ENCODE assay signal across 8 cellular contexts in genomic region chr5:180830253-180831138, GRCh38. TPM values are rescaled to one million over a fixed set of nuclear protein-coding genes. Genes with fewer than 3 reads are reported as not detected.
DNase-seq lines count a peak whose midpoint lies in the region; ATAC-seq and TF ChIP-seq lines count a peak whose summit lies in the region.

No MANE protein-coding gene starts in this region.

- peak overlapping the region; percentile 96 for H3K9ac ChIP-seq in fibroblast of lung (ENCODE audit: insufficient read depth, low read length)
- H3K9ac ChIP-seq in neural cell (ENCODE audit: low read length): peak overlapping the region; percentile 55

- no peaks in the 10 kb centered on the region for H3K27me3 ChIP-seq in fibroblast of lung (ENCODE audit: control insufficient read depth, insufficient read depth, low read length)
- peaks cover 10% of the 10 kb centered on the region for H3K27me3 ChIP-seq in neural cell (ENCODE audit: insufficient read depth, low read depth, low read length)

- TF ChIP-seq CTCF in fibroblast of lung (conservative IDR thresholded peaks at IDR 0.05 in 1 of 2, IDR thresholded peaks at IDR 0.05 in 1 of 2; ENCODE audit: low read depth in 1 of 2, low read length in 2 of 2) (no peak), neural cell (IDR thresholded peaks at IDR 0.05; ENCODE audit: poor library complexity, severe bottlenecking) (no peak)

- peak; percentile 68 for DNase-seq in NK-92 treated with Interleukin-12 subunit alpha and Interleukin-12 subunit beta, amount 100 ng/mL, for 24 hours (lab: John Stamatoyannopoulos, UW)
- DNase-seq in NK-92 (lab: John Stamatoyannopoulos, UW; ENCODE audit: unreplicated experiment) (no peak), NCI-H774 (lab: John Stamatoyannopoulos, UW) (peak; percentile 53), fibroblast of lung (ENCODE audit: low read depth in 2 of 2) (peak in 1 of 2 donors; percentile 49), superior temporal gyrus (ENCODE audit: extremely low spot score) (peak; percentile 63)
- DNase-seq in activated T-cell treated with anti-CD3 and anti-CD28 coated beads, Interleukin-2, amount 50 U/mL, for 48 hours: peak; percentile 78 to 80

- peak; percentile 45 for ATAC-seq in HG02973 (IDR thresholded peaks at IDR 0.05; ENCODE audit: unreplicated experiment)

- no peak for TF ChIP-seq RAD21 in neural cell (conservative IDR thresholded peaks at IDR 0.05)

- H3K9me3 ChIP-seq in fibroblast of lung (ENCODE audit: control insufficient read depth, insufficient read depth, low read depth, low read length) (no peaks in the 10 kb centered on the region), neural cell (ENCODE audit: low read length) (no peaks in the 10 kb centered on the region)

- H3K27ac ChIP-seq in fibroblast of lung (ENCODE audit: insufficient read depth, low read length): peak overlapping the region; percentile 92
- H3K27ac ChIP-seq in neural cell (ENCODE audit: low read length): no peak overlapping the region

- H3K79me2 ChIP-seq in fibroblast of lung (ENCODE audit: control insufficient read depth, insufficient read depth, low read length) (peaks cover 9% of the 10 kb centered on the region), neural cell (replicated peaks; ENCODE audit: insufficient read depth, low read length) (no peaks in the 10 kb centered on the region)

- peaks cover 9% of the 10 kb centered on the region for H3K4me1 ChIP-seq in fibroblast of lung (ENCODE audit: control insufficient read depth, extremely low read depth, insufficient read depth, low read length)

- TF ChIP-seq EP300 in neural cell (conservative IDR thresholded peaks at IDR 0.05; ENCODE audit: poor library complexity, severe bottlenecking): no peak

- H2AFZ ChIP-seq in fibroblast of lung (ENCODE audit: low read length) (peak overlapping the region; percentile 66), neural cell (ENCODE audit: low read depth, low read length) (no peak overlapping the region)

- peak overlapping the region; percentile 100 for H3K4me2 ChIP-seq in fibroblast of lung (ENCODE audit: extremely low read depth, insufficient read depth, low read length)
- H3K4me2 ChIP-seq in neural cell (ENCODE audit: low read length): no peak overlapping the region

- H3F3A ChIP-seq in neural cell (ENCODE audit: insufficient read depth, low read length, poor library complexity, severe bottlenecking): no peaks in the 10 kb centered on the region

- H4K20me1 ChIP-seq in fibroblast of lung (ENCODE audit: control insufficient read depth, extremely low read depth, insufficient read depth, low read length) (no peaks in the 10 kb centered on the region), neural cell (ENCODE audit: insufficient read depth) (no peaks in the 10 kb centered on the region)

- H3K36me3 ChIP-seq in fibroblast of lung (ENCODE audit: control insufficient read depth, insufficient read depth, low read length): peaks cover 3% of the 10 kb centered on the region
- H3K36me3 ChIP-seq in neural cell (ENCODE audit: insufficient read depth, low read length): no peaks in the 10 kb centered on the region

- H3K4me3 ChIP-seq in fibroblast of lung (replicated peaks in 1 of 4; ENCODE audit: control extremely low read depth in 1 of 4, insufficient read depth in 1 of 4, low read depth in 3 of 4, low read length in 4 of 4) (peak overlapping the region; percentile 83 to 89 (median 88)), neural cell (ENCODE audit: low read length) (peak overlapping the region; percentile 64)

- no peaks in the 10 kb centered on the region for H3K9me2 ChIP-seq in neural cell (ENCODE audit: insufficient read depth, low read length)

TF ChIP-seq in neural cell, 6 proteins besides CTCF, POLR2A, EP300 and RAD21:
- no peak for TF ChIP-seq POLR2AphosphoS5 (IDR thresholded peaks at IDR 0.05)
- no peak for TF ChIP-seq REST (IDR thresholded peaks at IDR 0.05; ENCODE audit: borderline replicate concordance)
- TF ChIP-seq MXI1 (conservative IDR thresholded peaks at IDR 0.05; ENCODE audit: poor library complexity, severe bottlenecking): no peak
- no peak for TF ChIP-seq SMC3 (conservative IDR thresholded peaks at IDR 0.05; ENCODE audit: poor library complexity)
- TF ChIP-seq EZH2 (IDR thresholded peaks at IDR 0.05; ENCODE audit: borderline replicate concordance, insufficient read depth, low read length, poor library complexity, severe bottlenecking): no peak
- TF ChIP-seq TAF1 (IDR thresholded peaks at IDR 0.05; ENCODE audit: low read depth): no peak

RNA-seq across cellular contexts. Expression of gene MGAT1, which starts 27.9 kb away (rescaled TPM):
- 55.2 and 72.5 TPM in 2 replicates for total RNA-seq in fibroblast of lung
- polyA plus RNA-seq in fibroblast of lung: 80.6 and 90.4 TPM in 2 replicates
- 118 and 125 TPM in 2 replicates for polyA plus RNA-seq in fibroblast of lung (2012)
- 137 and 151 TPM in 2 replicates for polyA minus RNA-seq in fibroblast of lung (ENCODE audit: low replicate concordance)
- polyA plus RNA-seq in neural cell: 31.8 and 42.6 TPM in 2 replicates
- 43.2 and 48.9 TPM in 2 replicates for polyA minus RNA-seq in neural cell

RNA-seq across cellular contexts. Expression of gene ZFP62, which starts 30.6 kb away (rescaled TPM):
- total RNA-seq in fibroblast of lung: 24.1 TPM in 2 replicates
- 10.1 and 14.4 TPM in 2 replicates for polyA plus RNA-seq in fibroblast of lung
- 7.5 and 10.0 TPM in 2 replicates for polyA plus RNA-seq in fibroblast of lung (2012)
- 0.96 and 1.1 TPM in 2 replicates for polyA minus RNA-seq in fibroblast of lung (ENCODE audit: low replicate concordance)
- 51.1 and 69.1 TPM in 2 replicates for polyA plus RNA-seq in neural cell
- polyA minus RNA-seq in neural cell: 75.7 and 95.0 TPM in 2 replicates
